18 cellular contexts compared by ENCODE assay signal in the genomic region with DNA sequence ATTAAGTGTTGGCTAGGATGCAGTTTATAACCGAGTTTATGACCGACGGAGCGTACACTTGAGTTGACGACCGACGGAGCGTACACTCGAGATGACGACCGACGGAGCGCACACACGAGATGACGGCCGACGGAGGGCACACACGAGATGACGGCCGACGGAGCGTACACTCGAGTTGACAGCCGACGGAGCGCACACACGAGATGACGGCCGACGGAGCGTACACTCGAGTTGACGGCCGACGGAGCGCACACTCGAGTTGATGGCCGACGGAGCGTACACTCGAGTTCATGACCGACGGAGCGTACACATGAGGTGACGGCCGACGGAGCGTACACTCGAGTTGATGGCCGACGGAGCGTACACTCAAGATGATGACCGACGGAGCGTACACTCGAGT.
DNase-seq lines count a peak whose midpoint lies in the region; ATAC-seq, FAIRE-seq and TF ChIP-seq lines count a peak whose summit lies in the region.
"Had no signal": no experiment of that assay in that cellular context is flagged by ENCODE, and none has a peak within 500 bp of the region (broad histone marks: within the 10 kb centered on the region; RNA-seq: fewer than 3 reads in every experiment).

No MANE protein-coding gene starts in this region.

- peaks cover 8% of the 10 kb centered on the region for H3K9me3 Mint-ChIP-seq in neural progenitor cell

- FAIRE-seq in GM12892 (lab: Jason Lieb, UNC): peak; percentile 53
- FAIRE-seq: GM18507 had no signal

- no peak overlapping the region for H3K27ac ChIP-seq in neural progenitor cell
- no peak overlapping the region for H3K27ac ChIP-seq in esophagus muscularis mucosa (replicated peaks in 1 of 4)
- no peak overlapping the region for H3K27ac ChIP-seq in ovary
- H3K27ac ChIP-seq: 22Rv1, BLaER1, GM23248, HL-60 had no signal

- DNase-seq in DMS53 (lab: John Stamatoyannopoulos, UW): peak; percentile 8
- no peak for DNase-seq in DMS53 treated with DMSO at 0.1 percent for 48 hours (lab: John Stamatoyannopoulos, UW; ENCODE audit: unreplicated experiment)
- no peak for DNase-seq in GM12892 (ENCODE audit: insufficient read length)
- DNase-seq in neural progenitor cell (ENCODE audit: low spot score): peak; percentile 5
- DNase-seq in esophagus muscularis mucosa (ENCODE audit: extremely low spot score): no peak
- DNase-seq in ovary: no peak
- no peak for DNase-seq in Right ventricle myocardium superior
- DNase-seq: AML-193; Caco-2; CD8-positive, alpha-beta memory T cell; GM23248; H7; IMR-90; KBM-7 had no signal

- H2AFZ ChIP-seq in neural progenitor cell (replicated peaks): no peak overlapping the region
- H2AFZ ChIP-seq: GM23248 had no signal

- H3K27me3 ChIP-seq in neural progenitor cell (no peaks in the 10 kb centered on the region), esophagus muscularis mucosa (no peaks in the 10 kb centered on the region), ovary (no peaks in the 10 kb centered on the region)
- H3K27me3 ChIP-seq: BLaER1 had no signal

- H3K27me3 Mint-ChIP-seq in neural progenitor cell (ENCODE audit: insufficient read depth, low read depth): peaks cover 4% of the 10 kb centered on the region
- H3K27me3 Mint-ChIP-seq: CD8-positive, alpha-beta memory T cell had no signal

- H3K4me1 Mint-ChIP-seq in neural progenitor cell: no peaks in the 10 kb centered on the region
- H3K4me1 Mint-ChIP-seq: CD8-positive, alpha-beta memory T cell had no signal

- H3K9me3 ChIP-seq in neural progenitor cell (ENCODE audit: low read depth): no peaks in the 10 kb centered on the region
- peaks cover 0 to 12% (median 2%) of the 10 kb centered on the region in 4 donors for H3K9me3 ChIP-seq in esophagus muscularis mucosa
- no peaks in the 10 kb centered on the region for H3K9me3 ChIP-seq in ovary

- H3K79me2 ChIP-seq in neural progenitor cell (ENCODE audit: low read depth): no peaks in the 10 kb centered on the region

- WGBS in esophagus muscularis mucosa: 94% methylated on average over 56 of the region's 56 CpGs
- WGBS in ovary, 3 donors: 96% methylated on average over 56 of the region's 56 CpGs

- no peak overlapping the region for H3K4me3 Mint-ChIP-seq in neural progenitor cell
- H3K4me3 Mint-ChIP-seq: CD8-positive, alpha-beta memory T cell had no signal

- no peak overlapping the region for H3K4me2 ChIP-seq in neural progenitor cell
- H3K4me2 ChIP-seq: BLaER1 had no signal

- H3K4me1 ChIP-seq in neural progenitor cell: no peaks in the 10 kb centered on the region
- no peaks in the 10 kb centered on the region for H3K4me1 ChIP-seq in esophagus muscularis mucosa
- no peaks in the 10 kb centered on the region for H3K4me1 ChIP-seq in ovary (ENCODE audit: insufficient read depth)
- H3K4me1 ChIP-seq: BLaER1, Caco-2 had no signal

- H3F3A ChIP-seq in neural progenitor cell (ENCODE audit: low read depth): no peaks in the 10 kb centered on the region

- TF ChIP-seq POLR2A in GM12892 (IDR thresholded peaks at IDR 0.05; ENCODE audit: low read depth, low read length): no peak
- TF ChIP-seq POLR2A in esophagus muscularis mucosa (IDR thresholded peaks at IDR 0.05; ENCODE audit: low read depth): no peak
- no peak for TF ChIP-seq POLR2A in ovary (IDR thresholded peaks at IDR 0.05)

- no peaks in the 10 kb centered on the region for H4K20me1 ChIP-seq in neural progenitor cell (ENCODE audit: low read depth)
- H4K20me1 ChIP-seq: BLaER1 had no signal

- H3K36me3 Mint-ChIP-seq in neural progenitor cell: peaks cover 30% of the 10 kb centered on the region

- H3K27ac Mint-ChIP-seq in neural progenitor cell: no peak overlapping the region

- H3K4me3 ChIP-seq in neural progenitor cell (no peak overlapping the region), esophagus muscularis mucosa (no peak overlapping the region), ovary (no peak overlapping the region)
- H3K4me3 ChIP-seq: BLaER1, GM23248 had no signal

- intact Hi-C loops in esophagus muscularis mucosa (cut with DNase I) (no loop called here), ovary (cut with DNase I) (no loop called here), Right ventricle myocardium superior (cut with DNase I) (no loop called here)

- TF ChIP-seq EP300 in esophagus muscularis mucosa (IDR thresholded peaks at IDR 0.05): no peak
- TF ChIP-seq EP300 in ovary (IDR thresholded peaks at IDR 0.05): no peak

- no peak for ATAC-seq in Right ventricle myocardium superior (ENCODE audit: poor library complexity)

- H3K9ac ChIP-seq in neural progenitor cell: no peak overlapping the region
- H3K9ac ChIP-seq: BLaER1, GM23248 had no signal

- H3K36me3 ChIP-seq in neural progenitor cell (no peaks in the 10 kb centered on the region), esophagus muscularis mucosa (peaks cover 0 to 47% (median 16%) of the 10 kb centered on the region in 4 donors), ovary (no peaks in the 10 kb centered on the region)

- no peak for TF ChIP-seq CTCF in neural progenitor cell (IDR thresholded peaks at IDR 0.05)
- TF ChIP-seq CTCF in esophagus muscularis mucosa (IDR thresholded peaks at IDR 0.05): no peak
- no peak for TF ChIP-seq CTCF in ovary (IDR thresholded peaks at IDR 0.05)

Comparison
In these comparisons a context has a peak if more than half of its experiments do, and no peak if none do; other contexts are left out.
1. DNase-seq: peak in DMS53 (single experiment) and neural progenitor cell (single experiment); none in DMS53 treated with DMSO at 0.1 percent for 48 hours (single experiment), GM12892 (single experiment), esophagus muscularis mucosa (single experiment), ovary (0 of 5) and Right ventricle myocardium superior (single experiment).